8 cellular contexts compared by ENCODE assay signal in the genomic region with DNA sequence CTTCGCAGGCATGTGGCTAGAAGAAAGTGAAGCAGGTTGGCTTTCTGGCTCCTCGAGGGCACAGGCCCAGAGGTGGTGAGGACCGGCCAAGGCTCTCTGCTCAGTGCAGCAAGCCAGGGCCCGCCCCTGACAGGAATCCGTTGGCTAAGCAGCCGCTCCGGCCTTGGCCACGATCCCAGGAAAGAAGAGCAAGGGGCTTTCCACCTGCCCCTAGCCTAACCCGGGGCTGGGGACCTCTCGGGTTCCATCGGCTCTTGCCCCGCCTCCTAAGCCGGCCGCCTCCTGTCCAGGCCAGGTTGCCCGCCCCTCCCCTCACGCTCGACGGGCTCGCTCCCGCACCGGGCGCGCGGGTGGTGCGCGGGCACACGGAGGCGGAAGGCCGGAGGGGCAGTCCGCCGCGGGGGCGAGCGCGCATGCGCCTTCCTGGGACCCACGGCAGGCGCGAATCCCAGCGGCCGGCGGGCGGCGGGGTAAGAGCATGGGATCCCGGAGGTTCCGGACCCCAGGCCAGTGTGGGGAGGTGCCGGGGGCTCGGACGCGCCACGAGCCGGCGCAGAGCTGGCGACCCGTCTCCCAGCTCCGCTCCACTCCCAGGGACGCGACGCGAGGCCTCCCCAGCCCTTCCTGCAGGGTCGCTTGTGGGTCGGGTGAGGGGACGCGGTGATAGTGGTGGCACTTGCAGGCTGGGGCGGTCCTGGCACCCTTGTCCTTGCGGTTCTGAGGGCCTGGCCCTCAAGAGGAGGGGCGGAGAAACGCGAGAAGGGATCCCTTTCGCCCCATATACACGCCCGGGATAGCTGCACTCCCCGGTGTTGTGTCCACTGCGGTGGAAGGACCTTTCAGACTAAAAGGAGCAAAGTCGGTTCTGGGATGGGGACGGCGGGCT. TPM values are rescaled to one million over a fixed set of nuclear protein-coding genes. Genes with fewer than 3 reads are reported as not detected.
DNase-seq lines count a peak whose midpoint lies in the region; ATAC-seq lines count a peak whose summit lies in the region.

ALG6 (plus strand) TSS at position 410 of the 886 bp plus-strand sequence. CDS start 3,351 bp downstream, outside the sequence.

- DNase-seq in C1 segment of cervical spinal cord (lab: John Stamatoyannopoulos, UW) (peak; percentile 34 to 97 (median 88)), NCI-H526 (lab: John Stamatoyannopoulos, UW) (peak; percentile 73 to 96), cortex of kidney (lab: John Stamatoyannopoulos, UW) (peak; percentile 62), left kidney (ENCODE audit: low read depth, low spot score) (peak; percentile 98)
- peak; percentile 88 for DNase-seq in activated CD4-positive, alpha-beta T cell treated with anti-CD3 and anti-CD28 coated beads, Interleukin-2, amount 10 ng/mL, durations not matched to agents 7 days and 5 days
- DNase-seq in stimulated activated CD4-positive, alpha-beta T cell treated with anti-CD3 and anti-CD28 coated beads, Interleukin-1b, Interleukin-23, amount 100 ng/mL, for 48 hours: peak; percentile 90

- H3K36me3 Mint-ChIP-seq in activated CD4-positive, alpha-beta T cell treated with anti-CD3 and anti-CD28 coated beads, Interleukin-2, amount 10 ng/mL, durations not matched to agents 7 days and 5 days (ENCODE audit: low read depth): peaks cover 13% of the 10 kb centered on the region

- peak; percentile 87 for ATAC-seq in GM19351 (IDR thresholded peaks at IDR 0.05; ENCODE audit: unreplicated experiment)
- ATAC-seq in HG03520 (IDR thresholded peaks at IDR 0.05; ENCODE audit: unreplicated experiment): peak; percentile 92

- no peaks in the 10 kb centered on the region for H3K9me3 Mint-ChIP-seq in activated CD4-positive, alpha-beta T cell treated with anti-CD3 and anti-CD28 coated beads, Interleukin-2, amount 10 ng/mL, durations not matched to agents 7 days and 5 days

- peaks cover 26% of the 10 kb centered on the region for H3K4me1 Mint-ChIP-seq in activated CD4-positive, alpha-beta T cell treated with anti-CD3 and anti-CD28 coated beads, Interleukin-2, amount 10 ng/mL, durations not matched to agents 7 days and 5 days

- peak within 1 kb of the TSS; percentile 92 for H3K27ac Mint-ChIP-seq in activated CD4-positive, alpha-beta T cell treated with anti-CD3 and anti-CD28 coated beads, Interleukin-2, amount 10 ng/mL, durations not matched to agents 7 days and 5 days

- CTCF ChIA-PET in activated CD4-positive, alpha-beta T cell treated with anti-CD3 and anti-CD28 coated beads, Interleukin-2, amount 10 ng/mL, durations not matched to agents 7 days and 5 days (lab: Charles Lee): interaction anchor here (1.0 kb wide), 1 partner anchor 189 kb away, joined by 3 read pairs; no protein-coding TSS in a partner anchor

- peak within 1 kb of the TSS; percentile 95 for H3K4me3 Mint-ChIP-seq in activated CD4-positive, alpha-beta T cell treated with anti-CD3 and anti-CD28 coated beads, Interleukin-2, amount 10 ng/mL, durations not matched to agents 7 days and 5 days

- H3K27me3 Mint-ChIP-seq in activated CD4-positive, alpha-beta T cell treated with anti-CD3 and anti-CD28 coated beads, Interleukin-2, amount 10 ng/mL, durations not matched to agents 7 days and 5 days: peaks cover 7% of the 10 kb centered on the region

- POLR2A ChIA-PET in activated CD4-positive, alpha-beta T cell treated with anti-CD3 and anti-CD28 coated beads, Interleukin-2, amount 10 ng/mL, durations not matched to agents 7 days and 5 days (lab: Charles Lee): no interaction called here

RNA-seq across cellular contexts. Expression of gene ALG6, which starts in this region (rescaled TPM):
- total RNA-seq in activated CD4-positive, alpha-beta T cell treated with anti-CD3 and anti-CD28 coated beads, Interleukin-2, amount 10 ng/mL, durations not matched to agents 7 days and 5 days: 10 to 100 TPM; 26.9 to 28.9 TPM

Comparison
In these comparisons a context has a peak if more than half of its experiments do, and no peak if none do; other contexts are left out.
1. Peak in every context shown above with its lines: DNase-seq and ATAC-seq.